Comparison of ENCODE assay signal across 2 cellular contexts in genomic region chr6:17846762-17847161, GRCh38.
TF ChIP-seq lines count a peak whose summit lies in the region.

No MANE protein-coding gene starts in this region.

TF ChIP-seq in HepG2, 621 proteins besides CTCF, POLR2A, EP300 and RAD21:
- TF ChIP-seq ZKSCAN8 (CRISPR knock-in tag; IDR thresholded peaks at IDR 0.05; ENCODE audit: borderline replicate concordance) (no peak), ZNF597 (CRISPR knock-in tag; IDR thresholded peaks at IDR 0.05) (no peak), ZNF629 (CRISPR knock-in tag; conservative IDR thresholded peaks at IDR 0.05) (peak; percentile 64), ZSCAN25 (CRISPR knock-in tag; IDR thresholded peaks at IDR 0.05) (no peak)

TF ChIP-seq in endothelial cell of umbilical vein, 7 proteins besides CTCF, POLR2A, EP300 and RAD21:
- no peak for TF ChIP-seq FOS (IDR thresholded peaks at IDR 0.05; ENCODE audit: borderline replicate concordance, insufficient read depth, low read length)
- TF ChIP-seq MAX (IDR thresholded peaks at IDR 0.05; ENCODE audit: insufficient read depth, insufficient read length) = no peak
- TF ChIP-seq JUN (IDR thresholded peaks at IDR 0.05; ENCODE audit: borderline replicate concordance, insufficient read depth, insufficient read length, low read depth) = no peak
TF ChIP-seq in endothelial cell of umbilical vein: peak in this region for 0.
